ENCODE assay signal across 1 cellular context in the genomic region with DNA sequence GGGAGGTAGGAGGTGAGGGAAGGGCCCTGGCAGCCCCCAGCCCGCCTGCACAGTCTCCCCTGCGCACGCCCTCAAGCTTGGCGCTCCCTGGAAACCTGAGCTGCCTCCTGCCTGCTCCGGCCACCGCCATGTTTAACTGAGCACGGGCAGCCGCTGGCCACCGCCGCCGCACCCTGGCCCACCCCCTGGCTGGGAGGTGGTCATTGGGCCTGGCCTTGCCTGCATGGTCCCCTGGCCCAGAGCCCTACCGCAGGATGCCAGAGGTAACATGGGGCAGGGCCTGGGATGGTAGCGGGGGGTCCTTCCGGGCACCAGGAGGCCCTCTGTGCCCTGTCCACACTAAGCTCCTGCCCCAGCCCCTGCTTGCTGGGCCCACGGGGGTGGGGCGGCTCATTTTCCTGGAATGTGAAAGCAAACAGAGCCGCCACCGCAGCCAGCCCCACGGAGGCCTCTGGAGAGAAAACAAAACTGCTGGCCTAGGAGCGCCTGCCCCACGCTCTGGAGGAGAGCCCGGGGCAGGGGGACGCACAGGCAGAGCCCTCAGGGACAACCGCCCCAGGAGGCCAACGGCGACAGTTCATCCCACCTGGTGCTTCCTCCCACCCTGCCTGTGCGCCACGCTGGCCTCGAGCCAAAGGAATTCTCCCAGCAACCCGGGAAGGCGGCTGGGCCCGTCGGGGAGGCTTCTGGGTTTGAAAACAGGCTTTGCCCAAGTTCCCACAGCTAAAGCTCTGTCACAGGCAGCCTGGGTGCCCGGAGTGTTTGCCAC.
A peak's percentile ranks its signal among the peaks of the same experiment; 100 is the strongest.
TF ChIP-seq lines count a peak whose summit lies in the region.

No MANE protein-coding gene starts in this region.

TF ChIP-seq in HepG2, 621 proteins besides CTCF, POLR2A, EP300 and RAD21 (continued from another document and continues in another):
- TF ChIP-seq, protein P1, sequence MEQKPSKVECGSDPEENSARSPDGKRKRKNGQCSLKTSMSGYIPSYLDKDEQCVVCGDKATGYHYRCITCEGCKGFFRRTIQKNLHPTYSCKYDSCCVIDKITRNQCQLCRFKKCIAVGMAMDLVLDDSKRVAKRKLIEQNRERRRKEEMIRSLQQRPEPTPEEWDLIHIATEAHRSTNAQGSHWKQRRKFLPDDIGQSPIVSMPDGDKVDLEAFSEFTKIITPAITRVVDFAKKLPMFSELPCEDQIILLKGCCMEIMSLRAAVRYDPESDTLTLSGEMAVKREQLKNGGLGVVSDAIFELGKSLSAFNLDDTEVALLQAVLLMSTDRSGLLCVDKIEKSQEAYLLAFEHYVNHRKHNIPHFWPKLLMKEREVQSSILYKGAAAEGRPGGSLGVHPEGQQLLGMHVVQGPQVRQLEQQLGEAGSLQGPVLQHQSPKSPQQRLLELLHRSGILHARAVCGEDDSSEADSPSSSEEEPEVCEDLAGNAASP (CRISPR knock-in tag; IDR thresholded peaks at IDR 0.05; ENCODE audit: borderline replicate concordance), result no peak; the same call in 1 of the 2 replicates
- TF ChIP-seq, protein P2, sequence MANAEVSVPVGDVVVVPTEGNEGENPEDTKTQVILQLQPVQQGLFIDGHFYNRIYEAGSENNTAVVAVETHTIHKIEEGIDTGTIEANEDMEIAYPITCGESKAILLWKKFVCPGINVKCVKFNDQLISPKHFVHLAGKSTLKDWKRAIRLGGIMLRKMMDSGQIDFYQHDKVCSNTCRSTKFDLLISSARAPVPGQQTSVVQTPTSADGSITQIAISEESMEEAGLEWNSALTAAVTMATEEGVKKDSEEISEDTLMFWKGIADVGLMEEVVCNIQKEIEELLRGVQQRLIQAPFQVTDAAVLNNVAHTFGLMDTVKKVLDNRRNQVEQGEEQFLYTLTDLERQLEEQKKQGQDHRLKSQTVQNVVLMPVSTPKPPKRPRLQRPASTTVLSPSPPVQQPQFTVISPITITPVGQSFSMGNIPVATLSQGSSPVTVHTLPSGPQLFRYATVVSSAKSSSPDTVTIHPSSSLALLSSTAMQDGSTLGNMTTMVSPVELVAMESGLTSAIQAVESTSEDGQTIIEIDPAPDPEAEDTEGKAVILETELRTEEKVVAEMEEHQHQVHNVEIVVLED (CRISPR knock-in tag; IDR thresholded peaks at IDR 0.05; ENCODE audit: borderline replicate concordance), result no peak; the same call in 1 of the 2 replicates
- TF ChIP-seq, protein P3, sequence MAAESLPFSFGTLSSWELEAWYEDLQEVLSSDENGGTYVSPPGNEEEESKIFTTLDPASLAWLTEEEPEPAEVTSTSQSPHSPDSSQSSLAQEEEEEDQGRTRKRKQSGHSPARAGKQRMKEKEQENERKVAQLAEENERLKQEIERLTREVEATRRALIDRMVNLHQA (CRISPR knock-in tag; IDR thresholded peaks at IDR 0.05), result no peak
- TF ChIP-seq, protein P4, sequence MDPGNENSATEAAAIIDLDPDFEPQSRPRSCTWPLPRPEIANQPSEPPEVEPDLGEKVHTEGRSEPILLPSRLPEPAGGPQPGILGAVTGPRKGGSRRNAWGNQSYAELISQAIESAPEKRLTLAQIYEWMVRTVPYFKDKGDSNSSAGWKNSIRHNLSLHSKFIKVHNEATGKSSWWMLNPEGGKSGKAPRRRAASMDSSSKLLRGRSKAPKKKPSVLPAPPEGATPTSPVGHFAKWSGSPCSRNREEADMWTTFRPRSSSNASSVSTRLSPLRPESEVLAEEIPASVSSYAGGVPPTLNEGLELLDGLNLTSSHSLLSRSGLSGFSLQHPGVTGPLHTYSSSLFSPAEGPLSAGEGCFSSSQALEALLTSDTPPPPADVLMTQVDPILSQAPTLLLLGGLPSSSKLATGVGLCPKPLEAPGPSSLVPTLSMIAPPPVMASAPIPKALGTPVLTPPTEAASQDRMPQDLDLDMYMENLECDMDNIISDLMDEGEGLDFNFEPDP (CRISPR knock-in tag; conservative IDR thresholded peaks at IDR 0.05), result no peak
- TF ChIP-seq NFIC (IDR thresholded peaks at IDR 0.05; ENCODE audit: low read length) (no peak), GTF3A (CRISPR knock-in tag; conservative IDR thresholded peaks at IDR 0.05) (no peak; the same call in 1 of the 2 replicates), ZNF768 (CRISPR knock-in tag; IDR thresholded peaks at IDR 0.05) (0 out of 2 replicates have a peak, but pooled peaks have one; percentile 44), TAF15 (IDR thresholded peaks at IDR 0.05; ENCODE audit: low read depth, low read length, poor library complexity, severe bottlenecking) (no peak), TOE1 (CRISPR knock-in tag; IDR thresholded peaks at IDR 0.05) (peak; percentile 81; the same call in 1 of the 2 replicates), PHF5A (CRISPR knock-in tag; IDR thresholded peaks at IDR 0.05; ENCODE audit: low read depth, unreplicated experiment) (no peak), ZNF652 (CRISPR knock-in tag; IDR thresholded peaks at IDR 0.05; ENCODE audit: borderline replicate concordance, low read depth) (no peak), TMF1 (CRISPR knock-in tag; IDR thresholded peaks at IDR 0.05; ENCODE audit: low read depth) (no peak), EHMT2 (IDR thresholded peaks at IDR 0.05; ENCODE audit: borderline replicate concordance, low read depth, low read length) (no peak), RNF2 (conservative IDR thresholded peaks at IDR 0.05; ENCODE audit: low read depth) (no peak), ZBTB7A (CRISPR knock-in tag; IDR thresholded peaks at IDR 0.05) (peak; percentile 91), ZNF563 (CRISPR knock-in tag; IDR thresholded peaks at IDR 0.05) (peak; percentile 13; the same call in 1 of the 2 replicates), MIER3 (CRISPR knock-in tag; IDR thresholded peaks at IDR 0.05; ENCODE audit: borderline replicate concordance) (peak; percentile 81; the same call in 1 of the 2 replicates), PHF20 (CRISPR knock-in tag; IDR thresholded peaks at IDR 0.05) (no peak), ZNF616 (CRISPR knock-in tag; IDR thresholded peaks at IDR 0.05; ENCODE audit: low read depth) (no peak), THYN1 (CRISPR knock-in tag; IDR thresholded peaks at IDR 0.05; ENCODE audit: borderline replicate concordance, low read depth) (no peak), ZNF292 (CRISPR knock-in tag; IDR thresholded peaks at IDR 0.05; ENCODE audit: borderline replicate concordance, low read depth) (peak; percentile 75; the same call in 1 of the 2 replicates), HES4 (CRISPR knock-in tag; IDR thresholded peaks at IDR 0.05; ENCODE audit: borderline replicate concordance) (no peak), NPAS2 (CRISPR knock-in tag; IDR thresholded peaks at IDR 0.05; ENCODE audit: borderline replicate concordance) (0 out of 2 replicates have a peak, but pooled peaks have one; percentile 43), CCDC6 (CRISPR knock-in tag; IDR thresholded peaks at IDR 0.05) (peak; percentile 13; the same call in 1 of the 2 replicates), NCOA1 (CRISPR knock-in tag; IDR thresholded peaks at IDR 0.05) (no peak)
- TF ChIP-seq, protein P5, sequence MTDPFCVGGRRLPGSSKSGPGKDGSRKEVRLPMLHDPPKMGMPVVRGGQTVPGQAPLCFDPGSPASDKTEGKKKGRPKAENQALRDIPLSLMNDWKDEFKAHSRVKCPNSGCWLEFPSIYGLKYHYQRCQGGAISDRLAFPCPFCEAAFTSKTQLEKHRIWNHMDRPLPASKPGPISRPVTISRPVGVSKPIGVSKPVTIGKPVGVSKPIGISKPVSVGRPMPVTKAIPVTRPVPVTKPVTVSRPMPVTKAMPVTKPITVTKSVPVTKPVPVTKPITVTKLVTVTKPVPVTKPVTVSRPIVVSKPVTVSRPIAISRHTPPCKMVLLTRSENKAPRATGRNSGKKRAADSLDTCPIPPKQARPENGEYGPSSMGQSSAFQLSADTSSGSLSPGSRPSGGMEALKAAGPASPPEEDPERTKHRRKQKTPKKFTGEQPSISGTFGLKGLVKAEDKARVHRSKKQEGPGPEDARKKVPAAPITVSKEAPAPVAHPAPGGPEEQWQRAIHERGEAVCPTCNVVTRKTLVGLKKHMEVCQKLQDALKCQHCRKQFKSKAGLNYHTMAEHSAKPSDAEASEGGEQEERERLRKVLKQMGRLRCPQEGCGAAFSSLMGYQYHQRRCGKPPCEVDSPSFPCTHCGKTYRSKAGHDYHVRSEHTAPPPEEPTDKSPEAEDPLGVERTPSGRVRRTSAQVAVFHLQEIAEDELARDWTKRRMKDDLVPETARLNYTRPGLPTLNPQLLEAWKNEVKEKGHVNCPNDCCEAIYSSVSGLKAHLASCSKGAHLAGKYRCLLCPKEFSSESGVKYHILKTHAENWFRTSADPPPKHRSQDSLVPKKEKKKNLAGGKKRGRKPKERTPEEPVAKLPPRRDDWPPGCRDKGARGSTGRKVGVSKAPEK (CRISPR knock-in tag; IDR thresholded peaks at IDR 0.05; ENCODE audit: borderline replicate concordance), result no peak
- TF ChIP-seq, protein P6, sequence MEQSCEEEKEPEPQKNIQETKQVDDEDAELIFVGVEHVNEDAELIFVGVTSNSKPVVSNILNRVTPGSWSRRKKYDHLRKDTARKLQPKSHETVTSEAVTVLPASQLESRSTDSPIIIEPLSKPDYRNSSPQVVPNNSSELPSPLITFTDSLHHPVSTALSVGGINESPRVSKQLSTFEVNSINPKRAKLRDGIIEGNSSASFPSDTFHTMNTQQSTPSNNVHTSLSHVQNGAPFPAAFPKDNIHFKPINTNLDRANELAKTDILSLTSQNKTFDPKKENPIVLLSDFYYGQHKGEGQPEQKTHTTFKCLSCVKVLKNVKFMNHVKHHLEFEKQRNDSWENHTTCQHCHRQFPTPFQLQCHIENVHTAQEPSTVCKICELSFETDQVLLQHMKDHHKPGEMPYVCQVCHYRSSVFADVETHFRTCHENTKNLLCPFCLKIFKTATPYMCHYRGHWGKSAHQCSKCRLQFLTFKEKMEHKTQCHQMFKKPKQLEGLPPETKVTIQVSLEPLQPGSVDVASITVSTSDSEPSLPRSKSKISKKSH (CRISPR knock-in tag; IDR thresholded peaks at IDR 0.05; ENCODE audit: borderline replicate concordance), result peak; percentile 19; the same call in 1 of the 2 replicates
- TF ChIP-seq, protein P7, sequence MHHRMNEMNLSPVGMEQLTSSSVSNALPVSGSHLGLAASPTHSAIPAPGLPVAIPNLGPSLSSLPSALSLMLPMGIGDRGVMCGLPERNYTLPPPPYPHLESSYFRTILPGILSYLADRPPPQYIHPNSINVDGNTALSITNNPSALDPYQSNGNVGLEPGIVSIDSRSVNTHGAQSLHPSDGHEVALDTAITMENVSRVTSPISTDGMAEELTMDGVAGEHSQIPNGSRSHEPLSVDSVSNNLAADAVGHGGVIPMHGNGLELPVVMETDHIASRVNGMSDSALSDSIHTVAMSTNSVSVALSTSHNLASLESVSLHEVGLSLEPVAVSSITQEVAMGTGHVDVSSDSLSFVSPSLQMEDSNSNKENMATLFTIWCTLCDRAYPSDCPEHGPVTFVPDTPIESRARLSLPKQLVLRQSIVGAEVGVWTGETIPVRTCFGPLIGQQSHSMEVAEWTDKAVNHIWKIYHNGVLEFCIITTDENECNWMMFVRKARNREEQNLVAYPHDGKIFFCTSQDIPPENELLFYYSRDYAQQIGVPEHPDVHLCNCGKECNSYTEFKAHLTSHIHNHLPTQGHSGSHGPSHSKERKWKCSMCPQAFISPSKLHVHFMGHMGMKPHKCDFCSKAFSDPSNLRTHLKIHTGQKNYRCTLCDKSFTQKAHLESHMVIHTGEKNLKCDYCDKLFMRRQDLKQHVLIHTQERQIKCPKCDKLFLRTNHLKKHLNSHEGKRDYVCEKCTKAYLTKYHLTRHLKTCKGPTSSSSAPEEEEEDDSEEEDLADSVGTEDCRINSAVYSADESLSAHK (CRISPR knock-in tag; IDR thresholded peaks at IDR 0.05; ENCODE audit: borderline replicate concordance), result no peak
- TF ChIP-seq, protein P8, sequence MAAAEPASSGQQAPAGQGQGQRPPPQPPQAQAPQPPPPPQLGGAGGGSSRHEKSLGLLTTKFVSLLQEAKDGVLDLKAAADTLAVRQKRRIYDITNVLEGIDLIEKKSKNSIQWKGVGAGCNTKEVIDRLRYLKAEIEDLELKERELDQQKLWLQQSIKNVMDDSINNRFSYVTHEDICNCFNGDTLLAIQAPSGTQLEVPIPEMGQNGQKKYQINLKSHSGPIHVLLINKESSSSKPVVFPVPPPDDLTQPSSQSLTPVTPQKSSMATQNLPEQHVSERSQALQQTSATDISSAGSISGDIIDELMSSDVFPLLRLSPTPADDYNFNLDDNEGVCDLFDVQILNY (CRISPR knock-in tag; conservative IDR thresholded peaks at IDR 0.05), result peak; percentile 41; the same call in 1 of the 2 replicates
- TF ChIP-seq, protein P9, sequence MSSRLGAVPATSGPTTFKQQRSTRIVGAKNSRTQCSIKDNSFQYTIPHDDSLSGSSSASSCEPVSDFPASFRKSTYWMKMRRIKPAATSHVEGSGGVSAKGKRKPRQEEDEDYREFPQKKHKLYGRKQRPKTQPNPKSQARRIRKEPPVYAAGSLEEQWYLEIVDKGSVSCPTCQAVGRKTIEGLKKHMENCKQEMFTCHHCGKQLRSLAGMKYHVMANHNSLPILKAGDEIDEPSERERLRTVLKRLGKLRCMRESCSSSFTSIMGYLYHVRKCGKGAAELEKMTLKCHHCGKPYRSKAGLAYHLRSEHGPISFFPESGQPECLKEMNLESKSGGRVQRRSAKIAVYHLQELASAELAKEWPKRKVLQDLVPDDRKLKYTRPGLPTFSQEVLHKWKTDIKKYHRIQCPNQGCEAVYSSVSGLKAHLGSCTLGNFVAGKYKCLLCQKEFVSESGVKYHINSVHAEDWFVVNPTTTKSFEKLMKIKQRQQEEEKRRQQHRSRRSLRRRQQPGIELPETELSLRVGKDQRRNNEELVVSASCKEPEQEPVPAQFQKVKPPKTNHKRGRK (CRISPR knock-in tag; IDR thresholded peaks at IDR 0.05), result no peak
- TF ChIP-seq, protein P10, sequence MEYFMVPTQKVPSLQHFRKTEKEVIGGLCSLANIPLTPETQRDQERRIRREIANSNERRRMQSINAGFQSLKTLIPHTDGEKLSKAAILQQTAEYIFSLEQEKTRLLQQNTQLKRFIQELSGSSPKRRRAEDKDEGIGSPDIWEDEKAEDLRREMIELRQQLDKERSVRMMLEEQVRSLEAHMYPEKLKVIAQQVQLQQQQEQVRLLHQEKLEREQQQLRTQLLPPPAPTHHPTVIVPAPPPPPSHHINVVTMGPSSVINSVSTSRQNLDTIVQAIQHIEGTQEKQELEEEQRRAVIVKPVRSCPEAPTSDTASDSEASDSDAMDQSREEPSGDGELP (IDR thresholded peaks at IDR 0.05; ENCODE audit: borderline replicate concordance, low read depth), result peak; percentile 58; the same call in 1 of the 2 replicates
- TF ChIP-seq, protein P11, sequence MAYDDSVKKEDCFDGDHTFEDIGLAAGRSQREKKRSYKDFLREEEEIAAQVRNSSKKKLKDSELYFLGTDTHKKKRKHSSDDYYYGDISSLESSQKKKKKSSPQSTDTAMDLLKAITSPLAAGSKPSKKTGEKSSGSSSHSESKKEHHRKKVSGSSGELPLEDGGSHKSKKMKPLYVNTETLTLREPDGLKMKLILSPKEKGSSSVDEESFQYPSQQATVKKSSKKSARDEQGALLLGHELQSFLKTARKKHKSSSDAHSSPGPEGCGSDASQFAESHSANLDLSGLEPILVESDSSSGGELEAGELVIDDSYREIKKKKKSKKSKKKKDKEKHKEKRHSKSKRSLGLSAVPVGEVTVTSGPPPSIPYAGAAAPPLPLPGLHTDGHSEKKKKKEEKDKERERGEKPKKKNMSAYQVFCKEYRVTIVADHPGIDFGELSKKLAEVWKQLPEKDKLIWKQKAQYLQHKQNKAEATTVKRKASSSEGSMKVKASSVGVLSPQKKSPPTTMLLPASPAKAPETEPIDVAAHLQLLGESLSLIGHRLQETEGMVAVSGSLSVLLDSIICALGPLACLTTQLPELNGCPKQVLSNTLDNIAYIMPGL (CRISPR knock-in tag; IDR thresholded peaks at IDR 0.05; ENCODE audit: borderline replicate concordance in 1 of 2, low read depth in 1 of 2), result peak; percentile 68 to 80
